Comparison of ENCODE assay signal across 23 cellular contexts in genomic region chr20:5067877-5068276, GRCh38.
"Had no signal": no experiment of that assay in that cellular context is flagged by ENCODE, and none has a peak within 500 bp of the region (broad histone marks: within the 10 kb centered on the region; RNA-seq: fewer than 3 reads in every experiment).

No MANE protein-coding gene starts in this region.

- H3K36me3 Mint-ChIP-seq: activated naive CD4-positive, alpha-beta T cell treated with anti-CD3 and anti-CD28 coated beads, Interleukin-2, amount 50 U/mL, for 24 hours; WTC11 had no signal

- ATAC-seq: activated CD8-positive, alpha-beta T cell treated with anti-CD3 and anti-CD28 coated beads, Interleukin-2, amount 10 ng/mL, durations not matched to agents 7 days and 5 days; T-helper 17 cell; WTC11 had no signal

- H3K4me3 Mint-ChIP-seq: activated CD8-positive, alpha-beta T cell treated with anti-CD3 and anti-CD28 coated beads, Interleukin-2, amount 10 ng/mL, durations not matched to agents 7 days and 5 days; activated naive CD4-positive, alpha-beta T cell treated with anti-CD3 and anti-CD28 coated beads, Interleukin-2, amount 50 U/mL, for 24 hours; activated T-helper 1 cell treated with anti-CD3 and anti-CD28 coated beads, Interleukin-12 subunit alpha, Interleukin-12 subunit beta, Interleukin-2, Interleukin-4 antibody, amounts not matched to agents 30 ng/mL and 10 ng/mL and 1 ng/mL, durations not matched to agents 14 hours and 24 hours and 36 hours; central memory CD8-positive, alpha-beta T cell; T-helper 17 cell; WTC11 had no signal

- H3K4me1 Mint-ChIP-seq: activated naive CD4-positive, alpha-beta T cell treated with anti-CD3 and anti-CD28 coated beads, Interleukin-2, amount 50 U/mL, for 24 hours; central memory CD8-positive, alpha-beta T cell; WTC11 had no signal

- H3K27me3 Mint-ChIP-seq: activated naive CD4-positive, alpha-beta T cell treated with anti-CD3 and anti-CD28 coated beads, Interleukin-2, amount 50 U/mL, for 24 hours; central memory CD8-positive, alpha-beta T cell; T-helper 17 cell had no signal

- H3K27ac Mint-ChIP-seq: activated CD8-positive, alpha-beta T cell treated with anti-CD3 and anti-CD28 coated beads, Interleukin-2, amount 10 ng/mL, durations not matched to agents 7 days and 5 days; activated naive CD4-positive, alpha-beta T cell treated with anti-CD3 and anti-CD28 coated beads, Interleukin-2, amount 50 U/mL, for 24 hours; activated T-helper 1 cell treated with anti-CD3 and anti-CD28 coated beads, Interleukin-12 subunit alpha, Interleukin-12 subunit beta, Interleukin-2, Interleukin-4 antibody, amounts not matched to agents 30 ng/mL and 10 ng/mL and 1 ng/mL, durations not matched to agents 14 hours and 24 hours and 36 hours; T-helper 17 cell; WTC11 had no signal

- DNase-seq: activated CD4-positive, alpha-beta T cell treated with anti-CD3 and anti-CD28 coated beads for 48 hours; activated CD4-positive, alpha-beta T cell treated with anti-CD3 and anti-CD28 coated beads, Interleukin-2, amount 50 U/mL, for 4 hours; activated CD4-positive, CD25-positive, alpha-beta regulatory T cell treated with anti-CD3 and anti-CD28 coated beads, Interleukin-2, amount 50 U/mL, for 72 hours; activated CD8-positive, alpha-beta memory T cell treated with anti-CD3 and anti-CD28 coated beads, Interleukin-2, amount 50 U/mL, for 48 hours; activated CD8-positive, alpha-beta T cell treated with anti-CD3 and anti-CD28 coated beads, Interleukin-2, amount 10 ng/mL, durations not matched to agents 7 days and 5 days; activated effector memory CD4-positive, alpha-beta T cell treated with Interleukin-2 at 50 U/mL for 16 hours; activated naive CD4-positive, alpha-beta T cell; activated T-cell treated with anti-CD3 and anti-CD28 coated beads, Interleukin-2, amount 50 U/mL, for 1 hour; aorta; MG63; NCI-H1105 treated with DMSO at 0.1 percent for 48 hours; NCI-H1436 treated with DMSO at 0.1 percent for 48 hours; NCI-H187; NCI-H2081 treated with DMSO at 0.1 percent for 48 hours; NCI-H446; NCI-H524; SIG-M5; T-helper 17 cell; T-helper 9 cell had no signal

- H3K9me3 Mint-ChIP-seq: activated naive CD4-positive, alpha-beta T cell treated with anti-CD3 and anti-CD28 coated beads, Interleukin-2, amount 50 U/mL, for 24 hours; activated T-helper 1 cell treated with anti-CD3 and anti-CD28 coated beads, Interleukin-12 subunit alpha, Interleukin-12 subunit beta, Interleukin-2, Interleukin-4 antibody, amounts not matched to agents 30 ng/mL and 10 ng/mL and 1 ng/mL, durations not matched to agents 14 hours and 24 hours and 36 hours; central memory CD8-positive, alpha-beta T cell; WTC11 had no signal
